Comparison of ENCODE assay signal across 22 cellular contexts in the genomic region with DNA sequence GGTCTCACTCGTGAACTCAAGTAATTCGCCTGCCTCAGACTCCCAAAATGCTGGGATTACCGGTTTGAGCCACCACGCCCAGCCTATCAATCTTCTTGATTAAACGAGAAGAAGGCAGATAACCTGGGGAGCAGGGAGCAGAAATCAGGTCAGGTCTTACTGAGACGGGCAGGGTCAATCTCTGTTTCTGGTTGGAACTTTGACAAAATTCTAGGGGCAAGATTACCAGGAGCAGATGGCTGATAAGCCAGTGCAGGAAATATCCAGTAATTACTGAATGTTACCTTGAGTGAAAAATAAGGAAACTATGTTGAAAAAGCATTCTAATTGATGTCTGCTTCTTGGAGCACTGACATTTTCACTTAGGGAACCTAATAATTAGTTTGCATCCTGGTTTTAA.
"Had no signal": no experiment of that assay in that cellular context is flagged by ENCODE, and none has a peak within 500 bp of the region (broad histone marks: within the 10 kb centered on the region; RNA-seq: fewer than 3 reads in every experiment).

No MANE protein-coding gene starts in this region.

- H3K27me3 ChIP-seq: brain microvascular endothelial cell, cardiac muscle cell had no signal

- H3K4me3 Mint-ChIP-seq: activated B cell treated with CpG ODN at 0.5 μM for 24 hours; activated CD4-positive, alpha-beta T cell treated with anti-CD3 and anti-CD28 coated beads, Interleukin-2, amount 10 ng/mL, durations not matched to agents 24 days and 14 days; activated naive CD8-positive, alpha-beta T cell; activated T-cell treated with anti-CD3 and anti-CD28 coated beads, Interleukin-2, amount 50 U/mL, for 4 hours; T-helper 1 cell treated with Interleukin-12 subunit alpha and Interleukin-12 subunit beta and Interleukin-4 antibody, amounts not matched to agents 30 μg/mL and 1 μg/mL, for 36 hours had no signal

- H3K36me3 Mint-ChIP-seq: activated naive CD8-positive, alpha-beta T cell had no signal

- DNase-seq: activated B cell treated with CpG ODN at 0.5 μM for 24 hours; activated CD4-positive, alpha-beta T cell treated with anti-CD3 and anti-CD28 coated beads for 1 hour; activated CD4-positive, alpha-beta T cell treated with anti-CD3 and anti-CD28 coated beads, Interleukin-2, amount 10 ng/mL, durations not matched to agents 24 days and 14 days; activated CD4-positive, alpha-beta T cell treated with anti-CD3 and anti-CD28 coated beads, Interleukin-2, amount 50 U/mL, for 48 hours; activated CD8-positive, alpha-beta memory T cell treated with anti-CD3 and anti-CD28 coated beads for 24 hours; activated effector memory CD4-positive, alpha-beta T cell treated with anti-CD3 and anti-CD28 coated beads, Interleukin-2, amount 50 U/mL, for 16 hours; activated naive CD4-positive, alpha-beta T cell treated with Interleukin-2 at 50 U/mL for 16 hours; activated T-cell treated with anti-CD3 and anti-CD28 coated beads, Interleukin-2, amount 50 U/mL, for 4 hours; brain microvascular endothelial cell; Karpas-422; MM.1S; NCI-H1105; NCI-H1436; NCI-H1694 treated with DMSO at 0.1 percent for 48 hours; NCI-H2029 treated with DMSO at 0.1 percent for 48 hours; NCI-H226; NCI-H526; SHP77 treated with DMSO at 0.1 percent for 48 hours had no signal

- H3K9me3 Mint-ChIP-seq: activated B cell treated with CpG ODN at 0.5 μM for 24 hours; activated CD4-positive, alpha-beta T cell treated with anti-CD3 and anti-CD28 coated beads, Interleukin-2, amount 10 ng/mL, durations not matched to agents 24 days and 14 days; activated T-cell treated with anti-CD3 and anti-CD28 coated beads, Interleukin-2, amount 50 U/mL, for 4 hours; T-helper 1 cell treated with Interleukin-12 subunit alpha and Interleukin-12 subunit beta and Interleukin-4 antibody, amounts not matched to agents 30 μg/mL and 1 μg/mL, for 36 hours had no signal

- H3K4me3 ChIP-seq: cardiac muscle cell had no signal

- H3K27me3 Mint-ChIP-seq: activated naive CD8-positive, alpha-beta T cell had no signal

- ATAC-seq: activated T-cell treated with anti-CD3 and anti-CD28 coated beads, Interleukin-2, amount 50 U/mL, for 4 hours had no signal

- H3K27ac ChIP-seq: brain microvascular endothelial cell, cardiac muscle cell had no signal

- H3K36me3 ChIP-seq: brain microvascular endothelial cell, cardiac muscle cell had no signal

- H3K27ac Mint-ChIP-seq: activated B cell treated with CpG ODN at 0.5 μM for 24 hours; activated CD4-positive, alpha-beta T cell treated with anti-CD3 and anti-CD28 coated beads, Interleukin-2, amount 10 ng/mL, durations not matched to agents 24 days and 14 days; activated naive CD8-positive, alpha-beta T cell; T-helper 1 cell treated with Interleukin-12 subunit alpha and Interleukin-12 subunit beta and Interleukin-4 antibody, amounts not matched to agents 30 μg/mL and 1 μg/mL, for 36 hours had no signal

- FAIRE-seq: RCC 7860 had no signal

- H3K4me1 Mint-ChIP-seq: activated B cell treated with CpG ODN at 0.5 μM for 24 hours; activated CD4-positive, alpha-beta T cell treated with anti-CD3 and anti-CD28 coated beads, Interleukin-2, amount 10 ng/mL, durations not matched to agents 24 days and 14 days had no signal
